8 cellular contexts compared by ENCODE assay signal in the genomic region with DNA sequence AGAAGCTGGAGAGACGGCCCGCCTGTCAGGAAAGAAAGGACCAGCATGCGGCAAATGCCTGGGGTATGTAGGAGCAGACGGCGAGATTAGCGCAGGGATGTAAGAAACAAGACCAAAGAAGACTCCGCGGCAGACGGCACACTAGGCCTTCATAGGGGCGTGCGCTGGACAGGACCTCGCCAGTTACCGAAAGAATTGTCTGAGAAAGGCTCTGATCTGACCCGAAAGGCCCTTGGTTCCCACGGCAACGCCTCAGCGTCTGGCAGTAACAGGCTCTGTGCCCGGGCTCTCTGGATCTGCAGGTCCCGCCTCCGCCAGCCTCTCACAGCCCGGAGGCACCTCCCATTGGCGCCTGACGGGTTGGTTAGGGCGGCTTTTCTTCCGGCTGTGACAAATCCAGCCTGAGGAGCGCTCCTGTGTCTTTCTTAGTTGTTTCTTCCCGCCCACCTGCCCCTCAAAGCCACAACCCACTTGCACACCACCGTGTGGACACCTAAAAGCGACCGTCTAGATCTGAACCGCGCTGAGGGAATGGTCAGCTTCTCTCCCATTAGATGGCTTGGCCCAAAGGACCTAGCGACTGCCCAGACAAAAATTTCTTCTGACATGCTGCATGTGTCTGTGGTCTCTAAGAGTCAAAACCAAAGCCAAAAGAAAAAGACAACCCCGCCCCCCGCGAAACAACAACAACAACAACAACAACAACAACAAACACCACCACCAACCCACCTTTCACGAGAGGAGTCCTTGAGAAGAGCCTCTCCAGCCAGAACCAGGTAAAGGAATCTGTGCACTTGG. TPM values are rescaled to one million over a fixed set of nuclear protein-coding genes. Genes with fewer than 3 reads are reported as not detected.
A peak's percentile ranks its signal among the peaks of the same experiment; 100 is the strongest.
DNase-seq lines count a peak whose midpoint lies in the region; FAIRE-seq and TF ChIP-seq lines count a peak whose summit lies in the region.
"Not testable (repeated sequence)": the region's sequence is repeated elsewhere in the genome, so short reads cannot be mapped to it uniquely, and the experiment has no call there.

No MANE protein-coding gene starts in this region.

- peak; percentile 91 for FAIRE-seq in kidney (lab: Jason Lieb, UNC)

- not testable (repeated sequence) for TF ChIP-seq CTCF in endothelial cell (IDR thresholded peaks at IDR 0.05; ENCODE audit: unreplicated experiment); kidney (IDR thresholded peaks at IDR 0.05; ENCODE audit: borderline replicate concordance, extremely low read depth, insufficient read depth); parathyroid adenoma (IDR thresholded peaks at IDR 0.05); stomach (IDR thresholded peaks at IDR 0.05)

- H3K27me3 Mint-ChIP-seq in activated naive CD4-positive, alpha-beta T cell treated with anti-CD3 and anti-CD28 coated beads, Interleukin-2, amount 10 ng/mL, durations not matched to agents 7 days and 5 days: peaks cover 16% of the 10 kb centered on the region
- H3K27me3 Mint-ChIP-seq in endothelial cell (ENCODE audit: unreplicated experiment): not testable (repeated sequence)

- intact Hi-C loops in kidney (cut with DNase I); stomach (cut with DNase I; ENCODE audit: low total_unique reads): not testable (repeated sequence)

- H3K4me3 ChIP-seq in kidney (ENCODE audit: low read length in 2 of 2) (peak overlapping the region; percentile 32 to 54), parathyroid adenoma (ENCODE audit: low read depth, low read length) (peak overlapping the region; percentile 50), stomach (peak overlapping the region; percentile 37 to 44 (median 40))

- peak overlapping the region in 1 of 2 donors; percentile 29 for H3K9ac ChIP-seq in kidney (ENCODE audit: low read length in 2 of 2)
- H3K9ac ChIP-seq in parathyroid adenoma: not testable (repeated sequence)

- H3K4me1 Mint-ChIP-seq in activated naive CD4-positive, alpha-beta T cell treated with anti-CD3 and anti-CD28 coated beads, Interleukin-2, amount 10 ng/mL, durations not matched to agents 7 days and 5 days: peaks cover 22% of the 10 kb centered on the region
- H3K4me1 Mint-ChIP-seq in endothelial cell (ENCODE audit: unreplicated experiment): not testable (repeated sequence)

- peak overlapping the region in 1 of 2 donors; percentile 13 for H3K27ac ChIP-seq in kidney (ENCODE audit: low read depth in 2 of 2, low read length in 2 of 2)
- H3K27ac ChIP-seq in parathyroid adenoma: peak overlapping the region; percentile 73
- H3K27ac ChIP-seq in stomach: peak overlapping the region; percentile 28 to 78 (median 54)

- H3K36me3 Mint-ChIP-seq in activated naive CD4-positive, alpha-beta T cell treated with anti-CD3 and anti-CD28 coated beads, Interleukin-2, amount 10 ng/mL, durations not matched to agents 7 days and 5 days; endothelial cell (ENCODE audit: low read depth, unreplicated experiment): not testable (repeated sequence)

- not testable (repeated sequence) for TF ChIP-seq POLR2A in stomach (IDR thresholded peaks at IDR 0.05)

- H3K36me3 ChIP-seq in kidney (ENCODE audit: control insufficient read depth in 1 of 2, insufficient read depth in 2 of 2, low read length in 2 of 2); parathyroid adenoma (ENCODE audit: control insufficient read depth, insufficient read depth, low read length); stomach: not testable (repeated sequence)

- not testable (repeated sequence) for H3K27me3 ChIP-seq in parathyroid adenoma (ENCODE audit: control insufficient read depth, insufficient read depth, low read length); stomach

- H3K4me2 ChIP-seq in parathyroid adenoma (ENCODE audit: low read length): peak overlapping the region; percentile 75

- TF ChIP-seq EP300 in stomach (IDR thresholded peaks at IDR 0.05): not testable (repeated sequence)

- peak overlapping the region; percentile 72 for H2AFZ ChIP-seq in parathyroid adenoma

- peak overlapping the region; percentile 69 for H3K4me3 Mint-ChIP-seq in activated naive CD4-positive, alpha-beta T cell treated with anti-CD3 and anti-CD28 coated beads, Interleukin-2, amount 10 ng/mL, durations not matched to agents 7 days and 5 days
- H3K4me3 Mint-ChIP-seq in endothelial cell (ENCODE audit: unreplicated experiment): peak overlapping the region; percentile 53

- H3K79me2 ChIP-seq in parathyroid adenoma: not testable (repeated sequence)

- H3K9me3 Mint-ChIP-seq in activated naive CD4-positive, alpha-beta T cell treated with anti-CD3 and anti-CD28 coated beads, Interleukin-2, amount 10 ng/mL, durations not matched to agents 7 days and 5 days: peaks cover 23% of the 10 kb centered on the region
- not testable (repeated sequence) for H3K9me3 Mint-ChIP-seq in endothelial cell (ENCODE audit: unreplicated experiment)

- peak; percentile 40 for DNase-seq in DMS 273 treated with DMSO at 0.1 percent for 48 hours (lab: John Stamatoyannopoulos, UW)
- peak; percentile 13 to 50 for DNase-seq in NCI-H187 (lab: John Stamatoyannopoulos, UW)
- peak in 4 of 5 experiments; percentile 29 to 65 (median 40) for DNase-seq in T-helper 2 cell
- peak; percentile 65 for DNase-seq in activated naive CD4-positive, alpha-beta T cell treated with anti-CD3 and anti-CD28 coated beads, Interleukin-2, amount 10 ng/mL, durations not matched to agents 7 days and 5 days
- not testable (repeated sequence) for DNase-seq in endothelial cell (ENCODE audit: low spot score)
- DNase-seq in kidney: peak; percentile 85
- DNase-seq in stomach: peak; percentile 51

- 3 to 5% (median 4%) methylated on average over 24 to 37 of the region's 37 CpGs for WGBS in stomach, 5 donors

- H3K4me1 ChIP-seq in kidney (ENCODE audit: control insufficient read depth in 1 of 2, insufficient read depth in 1 of 2, low read depth in 1 of 2, low read length in 2 of 2); parathyroid adenoma: not testable (repeated sequence)
- peaks cover 6 to 20% (median 12%) of the 10 kb centered on the region in 4 donors for H3K4me1 ChIP-seq in stomach

- CTCF ChIA-PET in activated naive CD4-positive, alpha-beta T cell treated with anti-CD3 and anti-CD28 coated beads, Interleukin-2, amount 10 ng/mL, durations not matched to agents 7 days and 5 days (lab: Charles Lee): not testable (repeated sequence)

- peak overlapping the region; percentile 39 for H3K27ac Mint-ChIP-seq in activated naive CD4-positive, alpha-beta T cell treated with anti-CD3 and anti-CD28 coated beads, Interleukin-2, amount 10 ng/mL, durations not matched to agents 7 days and 5 days
- H3K27ac Mint-ChIP-seq in endothelial cell (ENCODE audit: unreplicated experiment): not testable (repeated sequence)

- H3K9me3 ChIP-seq in kidney (ENCODE audit: control insufficient read depth in 1 of 2, low read length in 2 of 2); parathyroid adenoma (ENCODE audit: control insufficient read depth, low read length): not testable (repeated sequence)
- H3K9me3 ChIP-seq in stomach: peaks cover 0 to 26% (median 5%) of the 10 kb centered on the region in 4 donors

RNA-seq across cellular contexts. Expression of gene ZNF527, which starts 58.2 kb away (rescaled TPM):
- 4.9 TPM for total RNA-seq in endothelial cell (ENCODE audit: unreplicated experiment)
- total RNA-seq in kidney: 8.2 TPM
- 3.6 TPM for polyA plus RNA-seq in kidney (ENCODE audit: insufficient read depth, low read depth, low replicate concordance)
- total RNA-seq in stomach: 10 to 100 TPM in 1 of 5 donors, 1 to 10 TPM in 4; 2.7 to 20.6 (median 8.2) TPM
- 1 to 10 TPM; 2.3 to 3.2 (median 2.6) TPM for polyA plus RNA-seq in stomach
